Comparison of ENCODE assay signal across 1 cellular context in genomic region chr10:13681095-13681494, GRCh38.
TF ChIP-seq lines count a peak whose summit lies in the region.

No MANE protein-coding gene starts in this region.

TF ChIP-seq in liver, 16 proteins besides CTCF, POLR2A, EP300 and RAD21 (continued from another document):
- TF ChIP-seq ATF3 (IDR thresholded peaks at IDR 0.05): no peak
